Comparison of ENCODE assay signal across 12 cellular contexts in the genomic region with DNA sequence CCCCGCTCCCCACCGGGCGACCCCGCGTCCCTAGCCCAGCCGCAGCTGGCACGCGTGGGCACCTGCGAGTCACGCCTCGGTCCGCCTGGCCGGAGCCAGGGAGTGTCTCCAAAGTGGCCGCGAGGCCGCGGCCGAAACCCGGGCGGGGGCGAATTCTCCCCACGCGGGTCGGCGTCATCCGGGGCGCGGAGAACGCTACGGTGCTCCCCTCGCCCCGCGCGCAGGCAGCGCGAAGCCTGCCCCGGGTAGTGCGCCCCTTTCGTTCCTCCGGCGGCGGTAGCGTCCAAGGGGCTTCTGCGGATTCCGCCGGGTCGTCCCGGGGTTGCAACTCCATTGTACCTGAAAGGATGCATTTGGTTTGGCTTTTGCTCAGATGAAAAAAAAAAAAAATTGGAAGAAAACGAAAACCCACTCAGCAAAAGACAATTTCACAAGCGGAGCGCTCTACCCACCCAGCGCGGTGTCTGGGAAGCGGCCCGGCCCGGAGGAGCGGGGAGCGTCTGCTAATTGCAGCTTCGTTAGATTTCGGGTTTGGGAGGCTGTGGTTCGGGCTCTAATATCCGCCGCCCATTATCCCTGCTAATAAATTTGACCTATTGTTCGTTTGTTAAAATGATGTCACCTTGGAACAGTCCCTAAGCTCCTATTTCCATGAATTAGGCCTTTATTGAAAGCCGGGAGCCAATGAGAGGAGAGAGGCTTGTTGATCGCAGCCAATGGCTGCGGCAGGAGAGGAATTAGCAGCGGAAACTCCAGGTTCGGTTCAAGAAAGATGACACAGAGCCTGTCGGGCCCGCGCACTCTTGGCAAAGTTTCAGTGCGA. TPM values are rescaled to one million over a fixed set of nuclear protein-coding genes. Genes with fewer than 3 reads are reported as not detected.
A peak's percentile ranks its signal among the peaks of the same experiment; 100 is the strongest.
DNase-seq lines count a peak whose midpoint lies in the region; ATAC-seq and TF ChIP-seq lines count a peak whose summit lies in the region.
"Had no signal": no experiment of that assay in that cellular context is flagged by ENCODE, and none has a peak within 500 bp of the region (broad histone marks: within the 10 kb centered on the region; RNA-seq: fewer than 3 reads in every experiment).

Gene TLX3, plus strand, starts transcription at position 796 of the 823 bp plus-strand sequence. CDS start 118 bp downstream, outside the sequence.

- H4K20me1 ChIP-seq in HCT116 (ENCODE audit: insufficient read depth) = no peaks in the 10 kb centered on the region

- no peak for TF ChIP-seq RAD21 in HCT116 (IDR thresholded peaks at IDR 0.05; ENCODE audit: low read depth)

- POLR2A ChIA-PET in A673 (lab: Charles Lee; ENCODE audit: low non-redundant PET) (no interaction called here), HCT116 (lab: Charles Lee) (interaction anchor here (0.6 kb wide), 1 partner anchor 117 kb away, joined by 3 read pairs; no protein-coding TSS in a partner anchor)
- POLR2A ChIA-PET in naive thymus-derived CD8-positive, alpha-beta T cell (lab: Charles Lee) = no interaction called here

- H3K4me1 Mint-ChIP-seq in naive thymus-derived CD8-positive, alpha-beta T cell = peaks cover 13 to 40% (median 27%) of the 10 kb centered on the region in 4 donors

- DNase-seq in A673 (ENCODE audit: low spot score) = peak; percentile 15
- peak; percentile 87 for DNase-seq in HCT116 (ENCODE audit: low read depth, low spot score)
- peak; percentile 91 to 97 for DNase-seq in SJCRH30
- DNase-seq in central memory CD4-positive, alpha-beta T cell = no peak
- no peak for DNase-seq in naive thymus-derived CD8-positive, alpha-beta T cell
- no peak for DNase-seq in activated CD4-positive, alpha-beta T cell treated with anti-CD3 and anti-CD28 coated beads for 4 hours
- DNase-seq: CD4-positive, alpha-beta T cell; gastrocnemius medialis; T-cell had no signal

- H3K4me1 ChIP-seq in A673 (ENCODE audit: insufficient read depth, low read length, poor library complexity, severe bottlenecking) (no peaks in the 10 kb centered on the region), HCT116 (ENCODE audit: control insufficient read depth in 1 of 2, insufficient read depth in 2 of 2, low read length in 2 of 2) (peaks cover 3 to 6% of the 10 kb centered on the region in 2 experiments; a peak in 2 of 4 replicates), SJCRH30 (no peaks in the 10 kb centered on the region; the same call in 1 of the 2 replicates), iPS-20b (ENCODE audit: insufficient read depth, low read length) (no peaks in the 10 kb centered on the region)

- peaks cover 100% of the 10 kb centered on the region for H3K27me3 ChIP-seq in A673 (replicated peaks; ENCODE audit: insufficient read depth, low read depth, low read length, poor library complexity)
- H3K27me3 ChIP-seq in HCT116 (ENCODE audit: insufficient read depth, low read length) = no peaks in the 10 kb centered on the region
- no peaks in the 10 kb centered on the region for H3K27me3 ChIP-seq in SJCRH30
- peaks cover 100% of the 10 kb centered on the region for H3K27me3 ChIP-seq in iPS-20b (ENCODE audit: insufficient read depth, low read length)

- H3K27ac ChIP-seq in A673 (ENCODE audit: low read depth, low read length, poor library complexity, severe bottlenecking) (no peak within 1 kb of the TSS), HCT116 (ENCODE audit: low read depth, low read length) (peak within 1 kb of the TSS; percentile 62), SJCRH30 (peak within 1 kb of the TSS; percentile 65), iPS-20b (ENCODE audit: low read length) (no peak within 1 kb of the TSS)
- H3K27ac ChIP-seq: gastrocnemius medialis, pancreas had no signal

- H3K9me3 ChIP-seq in A673 (ENCODE audit: low read depth, low read length, poor library complexity, severe bottlenecking) = no peaks in the 10 kb centered on the region
- no peaks in the 10 kb centered on the region for H3K9me3 ChIP-seq in HCT116 (ENCODE audit: control insufficient read depth in 1 of 2, insufficient read depth in 1 of 2, low read depth in 1 of 2, low read length in 2 of 2)
- H3K9me3 ChIP-seq in SJCRH30 (replicated peaks) = no peaks in the 10 kb centered on the region
- H3K9me3 ChIP-seq in iPS-20b (ENCODE audit: insufficient read depth, low read depth, low read length) = no peaks in the 10 kb centered on the region; the same call in 1 of the 2 replicates
- H3K9me3 ChIP-seq: gastrocnemius medialis, pancreas had no signal

- H3K27me3 Mint-ChIP-seq in naive thymus-derived CD8-positive, alpha-beta T cell = peaks cover 26 to 80% (median 61%) of the 10 kb centered on the region in 5 donors

- peak; percentile 79 for ATAC-seq in HCT116
- ATAC-seq in naive thymus-derived CD8-positive, alpha-beta T cell = no peak
- ATAC-seq in GM21786 (IDR thresholded peaks at IDR 0.05; ENCODE audit: unreplicated experiment) = no peak
- ATAC-seq: gastrocnemius medialis, pancreas, T-cell had no signal

- no peaks in the 10 kb centered on the region for H3K79me2 ChIP-seq in HCT116 (ENCODE audit: insufficient read depth, low read length)

- H3K36me3 ChIP-seq in A673 (ENCODE audit: insufficient read depth, low read length, poor library complexity, severe bottlenecking) (no peaks in the 10 kb centered on the region), HCT116 (ENCODE audit: control insufficient read depth in 1 of 2, insufficient read depth in 2 of 2, low read length in 2 of 2) (no peaks in the 10 kb centered on the region), SJCRH30 (no peaks in the 10 kb centered on the region; the same call in 1 of the 2 replicates), iPS-20b (ENCODE audit: insufficient read depth, low read depth, low read length) (no peaks in the 10 kb centered on the region)
- H3K36me3 ChIP-seq: gastrocnemius medialis, pancreas had no signal

- H3K36me3 Mint-ChIP-seq in naive thymus-derived CD8-positive, alpha-beta T cell = peaks cover 0 to 6% (median 5%) of the 10 kb centered on the region in 3 donors
- H3K36me3 Mint-ChIP-seq: T-cell had no signal

- H3K4me3 Mint-ChIP-seq in naive thymus-derived CD8-positive, alpha-beta T cell = peak within 1 kb of the TSS in 4 of 10 donors; percentile 39 to 65 (median 52)
- H3K4me3 Mint-ChIP-seq: CD4-positive, alpha-beta T cell had no signal

- RAD21 ChIA-PET in HCT116 (lab: Charles Lee; ENCODE audit: low non-redundant PET in 1 of 2, low total read pairs in 2 of 2, uncharacterized antibody in 2 of 2, unreplicated experiment in 2 of 2) = no interaction called here

- H3K4me3 ChIP-seq in A673 (ENCODE audit: low read depth, low read length, poor library complexity, severe bottlenecking) (no peak within 1 kb of the TSS), HCT116 (replicated peaks in 1 of 2; ENCODE audit: low read depth in 1 of 2, low read length in 2 of 2) (peak within 1 kb of the TSS; percentile 50 to 66), SJCRH30 (peak within 1 kb of the TSS; percentile 71), iPS-20b (ENCODE audit: low read length) (peak within 1 kb of the TSS; percentile 49; the same call in 1 of the 2 replicates)
- H3K4me3 ChIP-seq: pancreas had no signal

- H3K9me3 Mint-ChIP-seq in naive thymus-derived CD8-positive, alpha-beta T cell = peaks cover 0 to 6% (median 0%) of the 10 kb centered on the region in 9 donors
- H3K9me3 Mint-ChIP-seq: CD4-positive, alpha-beta T cell; T-cell had no signal

- CTCF ChIA-PET in A673 (lab: Charles Lee) (no interaction called here), HCT116 (lab: Charles Lee) (interaction anchor here (0.6 to 1.0 kb wide), 2 partner anchors 33 to 36 kb away, joined by 3 read pairs; no protein-coding TSS in a partner anchor)

- H3K9me2 ChIP-seq in HCT116 (ENCODE audit: insufficient read depth) = no peaks in the 10 kb centered on the region

- no peak within 1 kb of the TSS for H2AFZ ChIP-seq in HCT116 (ENCODE audit: low read depth, low read length, poor library complexity, severe bottlenecking)

- no peak within 1 kb of the TSS for H3K27ac Mint-ChIP-seq in naive thymus-derived CD8-positive, alpha-beta T cell
- H3K27ac Mint-ChIP-seq: CD4-positive, alpha-beta T cell; T-cell had no signal

- BruUV-seq in A673 (replicated peaks; lab: Mats Ljungman, UMichigan) (no TSS peak), HCT116 (replicated peaks; lab: Mats Ljungman, UMichigan) (no TSS peak)

- TF ChIP-seq POLR2A in HCT116 (IDR thresholded peaks at IDR 0.05; ENCODE audit: borderline replicate concordance, extremely low read depth, insufficient read depth, insufficient read length) = no peak

- TF ChIP-seq CTCF in A673 (conservative IDR thresholded peaks at IDR 0.05; ENCODE audit: low read depth, low read length) (no peak), HCT116 (IDR thresholded peaks at IDR 0.05 in 2 of 3, conservative IDR thresholded peaks at IDR 0.05 in 1 of 3; ENCODE audit: borderline replicate concordance in 1 of 3, insufficient read depth in 1 of 3, low read depth in 2 of 3, low read length in 2 of 3) (no peak)

- intact Hi-C loops in A673 (cut with micrococcal nuclease; ENCODE audit: unreplicated experiment) = no loop called here
- intact Hi-C loops in HCT116 (cut with micrococcal nuclease) = no loop called here

- peak within 1 kb of the TSS; percentile 64 for H3K9ac ChIP-seq in HCT116 (ENCODE audit: low read length)
- no peak within 1 kb of the TSS for H3K9ac ChIP-seq in iPS-20b (ENCODE audit: low read depth, low read length)

- peak within 1 kb of the TSS; percentile 77 for H3K4me2 ChIP-seq in HCT116 (ENCODE audit: low read length)

TF ChIP-seq in HCT116, 20 proteins besides CTCF, POLR2A, EP300 and RAD21:
- TF ChIP-seq TCF7L2 (IDR thresholded peaks at IDR 0.05; ENCODE audit: borderline replicate concordance, extremely low read depth, insufficient read depth, insufficient read length) (peak; percentile 61), MAX (IDR thresholded peaks at IDR 0.05) (0 out of 2 replicates have a peak, but pooled peaks have one; percentile 13), SIN3A (IDR thresholded peaks at IDR 0.05; ENCODE audit: low read depth) (peak; percentile 50), POLR2AphosphoS5 (IDR thresholded peaks at IDR 0.05; ENCODE audit: low read depth, low read length) (0 out of 2 replicates have a peak, but pooled peaks have one; percentile 38), EGR1 (IDR thresholded peaks at IDR 0.05; ENCODE audit: low read depth) (0 out of 2 replicates have a peak, but pooled peaks have one; percentile 35), SP1 (IDR thresholded peaks at IDR 0.05; ENCODE audit: low read depth) (peak; percentile 73), SRF (IDR thresholded peaks at IDR 0.05; ENCODE audit: low read depth) (no peak), JUND (IDR thresholded peaks at IDR 0.05) (no peak)
TF ChIP-seq in HCT116: peak in this region for 6.

RNA-seq across cellular contexts. Expression of gene TLX3, which starts in this region (rescaled TPM):
- total RNA-seq in A673 (2021) = not detected in 2 replicates
- 4.6 TPM for total RNA-seq in HCT116 (2021; ENCODE audit: unreplicated experiment)
- 3.2 and 3.5 TPM in 2 replicates for polyA plus RNA-seq in HCT116 (2012)
- total RNA-seq in SJCRH30 (2014; rRNA removed; shearing (Covaris generic)) = 6.2 and 6.9 TPM in 2 replicates
- total RNA-seq in naive thymus-derived CD8-positive, alpha-beta T cell = not detected
- not detected for polyA plus RNA-seq in naive thymus-derived CD8-positive, alpha-beta T cell
- total RNA-seq: CD4-positive, alpha-beta T cell; gastrocnemius medialis; pancreas; T-cell had no signal
- polyA plus RNA-seq: pancreas had no signal

Comparison
In these comparisons a context has a peak if more than half of its experiments do, and no peak if none do; other contexts are left out.
1. Peak in DNase-seq in A673; RNA of the gene not detected or under 1 TPM.
2. DNase-seq: peak in HCT116 (single experiment) and SJCRH30 (2 of 2); none in central memory CD4-positive, alpha-beta T cell (single experiment), naive thymus-derived CD8-positive, alpha-beta T cell (0 of 10) and activated CD4-positive, alpha-beta T cell treated with anti-CD3 and anti-CD28 coated beads for 4 hours (0 of 2).
3. H3K27ac ChIP-seq: peak in HCT116 (single experiment) and SJCRH30 (single experiment); none in A673 (single experiment) and iPS-20b (single experiment).